ENCODE assay signal across 16 cellular contexts in the genomic region with DNA sequence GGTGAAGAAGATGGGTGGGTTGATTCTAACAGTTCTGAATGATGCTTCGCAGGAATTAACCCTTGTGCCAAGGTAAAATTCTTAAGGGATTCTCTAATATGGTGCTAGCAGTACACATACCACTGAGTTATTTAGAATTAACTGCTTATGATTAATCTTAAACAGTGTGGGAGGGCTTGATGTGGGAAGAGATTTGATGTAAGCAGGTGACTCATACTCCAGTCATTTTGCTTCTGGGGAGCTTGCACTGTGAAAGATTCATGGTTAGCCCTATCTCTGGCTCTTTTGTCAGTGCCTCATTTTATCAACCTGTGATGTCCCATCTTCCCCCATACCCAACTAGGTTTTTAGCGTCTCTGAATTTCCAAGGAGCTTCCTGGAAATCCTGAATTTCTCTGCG.
DNase-seq lines count a peak whose midpoint lies in the region; ATAC-seq, FAIRE-seq and TF ChIP-seq lines count a peak whose summit lies in the region.
"Had no signal": no experiment of that assay in that cellular context is flagged by ENCODE, and none has a peak within 500 bp of the region (broad histone marks: within the 10 kb centered on the region; RNA-seq: fewer than 3 reads in every experiment).

No MANE protein-coding gene starts in this region.

- H3K4me1 Mint-ChIP-seq in activated T-helper 2 cell treated with anti-CD3 and anti-CD28 coated beads, Interferon-gamma antibody, Interleukin-2, Interleukin-4, amounts not matched to agents 10 μg/mL and 5 μg/mL and 100 μg/mL, durations not matched to agents 14 hours and 24 hours and 36 hours (ENCODE audit: low read depth), result peaks cover 12% of the 10 kb centered on the region
- H3K4me1 Mint-ChIP-seq: CD8-positive, alpha-beta memory T cell; T-helper 17 cell had no signal

- DNase-seq in AG10803 (ENCODE audit: low read depth), result peak; percentile 31
- DNase-seq in HK-2 (ENCODE audit: unreplicated experiment), result peak; percentile 32
- no peak for DNase-seq in activated T-helper 2 cell treated with anti-CD3 and anti-CD28 coated beads, Interferon-gamma antibody, Interleukin-2, Interleukin-4, amounts not matched to agents 10 μg/mL and 5 μg/mL and 100 μg/mL, durations not matched to agents 14 hours and 24 hours and 36 hours (ENCODE audit: low spot score)
- DNase-seq in keratinocyte (ENCODE audit: low read depth, low spot score), result peak; percentile 72
- no peak for DNase-seq in activated gamma-delta T cell treated with Interleukin-2 at 50 U/mL for 16 hours
- DNase-seq in NCI-H1092 (lab: John Stamatoyannopoulos, UW), result no peak
- no peak for DNase-seq in T-helper 1 cell
- DNase-seq: CD8-positive, alpha-beta memory T cell; NCI-H187 treated with DMSO at 0.1 percent for 48 hours; stimulated activated CD4-positive, alpha-beta T cell treated with anti-CD3 and anti-CD28 coated beads, Interleukin-4, amount 100 ng/mL, for 4 hours; T-helper 17 cell had no signal

- H3K4me1 ChIP-seq in keratinocyte (ENCODE audit: control insufficient read depth, extremely low read depth, insufficient read depth, low read length), result peaks cover 14% of the 10 kb centered on the region
- H3K4me1 ChIP-seq: parathyroid adenoma had no signal

- no peaks in the 10 kb centered on the region for H4K20me1 ChIP-seq in keratinocyte (ENCODE audit: control insufficient read depth, extremely low read depth, insufficient read depth, low read length)

- H3K27me3 ChIP-seq in keratinocyte (ENCODE audit: control insufficient read depth, extremely low read depth, insufficient read depth, low read length), result peaks cover 56% of the 10 kb centered on the region

- no peaks in the 10 kb centered on the region for H3K36me3 Mint-ChIP-seq in activated T-helper 2 cell treated with anti-CD3 and anti-CD28 coated beads, Interferon-gamma antibody, Interleukin-2, Interleukin-4, amounts not matched to agents 10 μg/mL and 5 μg/mL and 100 μg/mL, durations not matched to agents 14 hours and 24 hours and 36 hours (ENCODE audit: low read depth)
- H3K36me3 Mint-ChIP-seq: CD8-positive, alpha-beta memory T cell had no signal

- TF ChIP-seq CTCF in AG10803 (conservative IDR thresholded peaks at IDR 0.05; ENCODE audit: low read length) (no peak), keratinocyte (optimal IDR thresholded peaks at IDR 0.05 in 1 of 3, IDR thresholded peaks at IDR 0.05 in 1 of 3, conservative IDR thresholded peaks at IDR 0.05 in 1 of 3; ENCODE audit: extremely low read depth in 1 of 3, insufficient read depth in 2 of 3, low read length in 3 of 3) (no peak)

- ATAC-seq in GM18502 (IDR thresholded peaks at IDR 0.05; ENCODE audit: poor library complexity, unreplicated experiment), result no peak
- ATAC-seq: HepG2, T-helper 17 cell had no signal

- no peaks in the 10 kb centered on the region for H3K9me3 ChIP-seq in keratinocyte (ENCODE audit: control insufficient read depth, low read depth, low read length)

- peak; percentile 90 for FAIRE-seq in keratinocyte (lab: Jason Lieb, UNC)
- FAIRE-seq: GM19239, H1, HepG2 had no signal

- H3K9me1 ChIP-seq in keratinocyte (ENCODE audit: control insufficient read depth, extremely low read depth, insufficient read depth, low read length), result no peaks in the 10 kb centered on the region

- intact Hi-C loops in activated T-helper 2 cell treated with anti-CD3 and anti-CD28 coated beads, Interferon-gamma antibody, Interleukin-2, Interleukin-4, amounts not matched to agents 10 μg/mL and 5 μg/mL and 100 μg/mL, durations not matched to agents 14 hours and 24 hours and 36 hours (cut with micrococcal nuclease), result loop anchor here (1.0 to 2.0 kb wide), 3 partner anchors 25 to 247 kb away; no protein-coding TSS in a partner anchor

- H3K9me3 Mint-ChIP-seq in activated T-helper 2 cell treated with anti-CD3 and anti-CD28 coated beads, Interferon-gamma antibody, Interleukin-2, Interleukin-4, amounts not matched to agents 10 μg/mL and 5 μg/mL and 100 μg/mL, durations not matched to agents 14 hours and 24 hours and 36 hours, result peaks cover 8% of the 10 kb centered on the region

- peak overlapping the region; percentile 47 for H3K27ac Mint-ChIP-seq in activated T-helper 2 cell treated with anti-CD3 and anti-CD28 coated beads, Interferon-gamma antibody, Interleukin-2, Interleukin-4, amounts not matched to agents 10 μg/mL and 5 μg/mL and 100 μg/mL, durations not matched to agents 14 hours and 24 hours and 36 hours
- H3K27ac Mint-ChIP-seq: CD8-positive, alpha-beta memory T cell; T-helper 17 cell had no signal

- H3K36me3 ChIP-seq in keratinocyte (ENCODE audit: control insufficient read depth in 2 of 2, extremely low read depth in 1 of 2, insufficient read depth in 2 of 2, low read length in 2 of 2), result no peaks in the 10 kb centered on the region

- no peak overlapping the region for H3K4me3 ChIP-seq in AG10803 (ENCODE audit: low read length)
- H3K4me3 ChIP-seq in keratinocyte (ENCODE audit: control insufficient read depth in 2 of 3, extremely low read depth in 1 of 3, insufficient read depth in 2 of 3, low read depth in 1 of 3, low read length in 3 of 3), result no peak overlapping the region

- H3K79me2 ChIP-seq in keratinocyte (ENCODE audit: control insufficient read depth, insufficient read depth, low read length), result no peaks in the 10 kb centered on the region
- H3K79me2 ChIP-seq: parathyroid adenoma had no signal

- H3K27me3 Mint-ChIP-seq in activated T-helper 2 cell treated with anti-CD3 and anti-CD28 coated beads, Interferon-gamma antibody, Interleukin-2, Interleukin-4, amounts not matched to agents 10 μg/mL and 5 μg/mL and 100 μg/mL, durations not matched to agents 14 hours and 24 hours and 36 hours (ENCODE audit: low read depth), result peaks cover 5% of the 10 kb centered on the region
- H3K27me3 Mint-ChIP-seq: CD8-positive, alpha-beta memory T cell; T-helper 17 cell had no signal

- peak overlapping the region; percentile 42 for H3K4me2 ChIP-seq in keratinocyte (ENCODE audit: control insufficient read depth, extremely low read depth, insufficient read depth, low read depth, low read length)

- H3K9ac ChIP-seq in keratinocyte (ENCODE audit: control insufficient read depth, extremely low read depth, insufficient read depth, low read length), result no peak overlapping the region
- H3K9ac ChIP-seq: parathyroid adenoma had no signal

- no peak overlapping the region for H3K27ac ChIP-seq in keratinocyte (ENCODE audit: control insufficient read depth, insufficient read depth, low read length)
- H3K27ac ChIP-seq: parathyroid adenoma had no signal

- H2AFZ ChIP-seq in keratinocyte (ENCODE audit: control insufficient read depth, low read length), result no peak overlapping the region
- H2AFZ ChIP-seq: parathyroid adenoma had no signal

- dilution Hi-C loops in keratinocyte (cut with MboI; ENCODE audit: extremely low pct_ligation_motif_present, low sequenced_read_pairs), result no loop called here

- no peak overlapping the region for H3K4me3 Mint-ChIP-seq in activated T-helper 2 cell treated with anti-CD3 and anti-CD28 coated beads, Interferon-gamma antibody, Interleukin-2, Interleukin-4, amounts not matched to agents 10 μg/mL and 5 μg/mL and 100 μg/mL, durations not matched to agents 14 hours and 24 hours and 36 hours (ENCODE audit: low read depth)
- H3K4me3 Mint-ChIP-seq: CD8-positive, alpha-beta memory T cell; T-helper 17 cell had no signal

Comparison
In these comparisons a context has a peak if more than half of its experiments do, and no peak if none do; other contexts are left out.
1. DNase-seq: peak in AG10803 (single experiment), HK-2 (single experiment) and keratinocyte (single experiment); none in activated T-helper 2 cell treated with anti-CD3 and anti-CD28 coated beads, Interferon-gamma antibody, Interleukin-2, Interleukin-4, amounts not matched to agents 10 μg/mL and 5 μg/mL and 100 μg/mL, durations not matched to agents 14 hours and 24 hours and 36 hours (single experiment), activated gamma-delta T cell treated with Interleukin-2 at 50 U/mL for 16 hours (single experiment), NCI-H1092 (single experiment) and T-helper 1 cell (0 of 5).